In genomic region chr9:120711354-120711753, GRCh38 we compare ENCODE assay signal across 9 cellular contexts. TPM values are rescaled to one million over a fixed set of nuclear protein-coding genes. Genes with fewer than 3 reads are reported as not detected.
A peak's percentile ranks its signal among the peaks of the same experiment; 100 is the strongest.
DNase-seq lines count a peak whose midpoint lies in the region; ATAC-seq and TF ChIP-seq lines count a peak whose summit lies in the region.
"Had no signal": no experiment of that assay in that cellular context is flagged by ENCODE, and none has a peak within 500 bp of the region (broad histone marks: within the 10 kb centered on the region; RNA-seq: fewer than 3 reads in every experiment).

No MANE protein-coding gene starts in this region.

- POLR2A ChIA-PET in CD8-positive, alpha-beta memory T cell (lab: Charles Lee): no interaction called here

- H3K9ac ChIP-seq in neural progenitor cell: no peak overlapping the region

- no peak for ATAC-seq in stimulated activated naive B cell treated with anti-CD40 and anti-IgM and Interleukin-4, amounts not matched to agents 10 μg/mL and 1 μg/mL and 100 μg/mL, for 72 hours (replicated peaks)

- H3K36me3 Mint-ChIP-seq in CD8-positive, alpha-beta memory T cell: peaks cover 0 to 5% (median 0%) of the 10 kb centered on the region in 3 donors
- H3K36me3 Mint-ChIP-seq in neural progenitor cell: peaks cover 1% of the 10 kb centered on the region
- H3K36me3 Mint-ChIP-seq in stimulated activated naive B cell treated with anti-CD40 and anti-IgM and Interleukin-4, amounts not matched to agents 10 μg/mL and 1 μg/mL and 100 μg/mL, for 72 hours: no peaks in the 10 kb centered on the region

- H3F3A ChIP-seq in neural progenitor cell (ENCODE audit: low read depth): peaks cover 16% of the 10 kb centered on the region

- no peaks in the 10 kb centered on the region for H3K27me3 Mint-ChIP-seq in CD8-positive, alpha-beta memory T cell
- H3K27me3 Mint-ChIP-seq in neural progenitor cell (ENCODE audit: insufficient read depth, low read depth): peaks cover 4% of the 10 kb centered on the region
- no peaks in the 10 kb centered on the region for H3K27me3 Mint-ChIP-seq in stimulated activated naive B cell treated with anti-CD40 and anti-IgM and Interleukin-4, amounts not matched to agents 10 μg/mL and 1 μg/mL and 100 μg/mL, for 72 hours

- peaks cover 21% of the 10 kb centered on the region for H3K79me2 ChIP-seq in neural progenitor cell (ENCODE audit: low read depth)

- peak overlapping the region; percentile 41 to 86 (median 81) for H3K27ac Mint-ChIP-seq in CD8-positive, alpha-beta memory T cell
- no peak overlapping the region for H3K27ac Mint-ChIP-seq in neural progenitor cell
- H3K27ac Mint-ChIP-seq in stimulated activated naive B cell treated with anti-CD40 and anti-IgM and Interleukin-4, amounts not matched to agents 10 μg/mL and 1 μg/mL and 100 μg/mL, for 72 hours: no peak overlapping the region

- H3K27me3 ChIP-seq in CD8-positive, alpha-beta memory T cell (ENCODE audit: insufficient read depth, low read length, poor library complexity, severe bottlenecking): no peaks in the 10 kb centered on the region
- peaks cover 17% of the 10 kb centered on the region for H3K27me3 ChIP-seq in neural progenitor cell

- CTCF ChIA-PET in CD8-positive, alpha-beta memory T cell (lab: Charles Lee): interaction anchor here (1.4 kb wide), 1 partner anchor 92 kb away, joined by 9 read pairs; no protein-coding TSS in a partner anchor

- no peaks in the 10 kb centered on the region for H3K9me3 Mint-ChIP-seq in CD8-positive, alpha-beta memory T cell
- no peaks in the 10 kb centered on the region for H3K9me3 Mint-ChIP-seq in neural progenitor cell
- H3K9me3 Mint-ChIP-seq in stimulated activated naive B cell treated with anti-CD40 and anti-IgM and Interleukin-4, amounts not matched to agents 10 μg/mL and 1 μg/mL and 100 μg/mL, for 72 hours: no peaks in the 10 kb centered on the region

- no peak for TF ChIP-seq CTCF in coronary artery (IDR thresholded peaks at IDR 0.05)
- TF ChIP-seq CTCF in neural progenitor cell (IDR thresholded peaks at IDR 0.05): no peak

- H3K36me3 ChIP-seq in CD8-positive, alpha-beta memory T cell (ENCODE audit: insufficient read depth, low read length): no peaks in the 10 kb centered on the region
- no peaks in the 10 kb centered on the region for H3K36me3 ChIP-seq in neural progenitor cell

- DNase-seq in CD8-positive, alpha-beta memory T cell: no peak
- DNase-seq in M059J (ENCODE audit: low read depth): peak; percentile 40
- no peak for DNase-seq in coronary artery (ENCODE audit: low spot score)
- no peak for DNase-seq in neural progenitor cell (ENCODE audit: low spot score)
- no peak for DNase-seq in posterior cingulate gyrus
- DNase-seq in stimulated activated naive B cell treated with anti-CD40 and anti-IgM and Interleukin-4, amounts not matched to agents 10 μg/mL and 1 μg/mL and 100 μg/mL, for 72 hours: no peak
- no peak for DNase-seq in central memory CD4-positive, alpha-beta T cell
- no peak for DNase-seq in GM03348 (ENCODE audit: low spot score)
- DNase-seq: activated CD8-positive, alpha-beta memory T cell treated with anti-CD3 and anti-CD28 coated beads for 24 hours had no signal

- H3K9me3 ChIP-seq in CD8-positive, alpha-beta memory T cell (ENCODE audit: low read length): no peaks in the 10 kb centered on the region
- no peaks in the 10 kb centered on the region for H3K9me3 ChIP-seq in neural progenitor cell (ENCODE audit: low read depth)

- no peak overlapping the region for H3K4me2 ChIP-seq in neural progenitor cell

- H3K4me3 ChIP-seq in CD8-positive, alpha-beta memory T cell (ENCODE audit: low read length): no peak overlapping the region
- H3K4me3 ChIP-seq in coronary artery (peak overlapping the region; percentile 83), neural progenitor cell (no peak overlapping the region)

- H3K4me3 Mint-ChIP-seq in CD8-positive, alpha-beta memory T cell: peak overlapping the region in 6 of 7 donors; percentile 1 to 95 (median 88)
- peak overlapping the region; percentile 94 for H3K4me3 Mint-ChIP-seq in neural progenitor cell
- no peak overlapping the region for H3K4me3 Mint-ChIP-seq in stimulated activated naive B cell treated with anti-CD40 and anti-IgM and Interleukin-4, amounts not matched to agents 10 μg/mL and 1 μg/mL and 100 μg/mL, for 72 hours

- peaks cover 38% of the 10 kb centered on the region for H3K4me1 ChIP-seq in CD8-positive, alpha-beta memory T cell (ENCODE audit: insufficient read depth, low read length)
- peaks cover 25% of the 10 kb centered on the region for H3K4me1 ChIP-seq in neural progenitor cell

- H3K27ac ChIP-seq in CD8-positive, alpha-beta memory T cell (ENCODE audit: low read depth, low read length): no peak overlapping the region
- H3K27ac ChIP-seq in coronary artery (peak overlapping the region; percentile 66 to 86), neural progenitor cell (no peak overlapping the region)

- H4K20me1 ChIP-seq in neural progenitor cell (ENCODE audit: low read depth): peaks cover 4% of the 10 kb centered on the region

- peaks cover 33 to 62% (median 41%) of the 10 kb centered on the region in 3 donors for H3K4me1 Mint-ChIP-seq in CD8-positive, alpha-beta memory T cell
- H3K4me1 Mint-ChIP-seq in neural progenitor cell: peaks cover 44% of the 10 kb centered on the region
- peaks cover 27 to 30% of the 10 kb centered on the region in 2 donors for H3K4me1 Mint-ChIP-seq in stimulated activated naive B cell treated with anti-CD40 and anti-IgM and Interleukin-4, amounts not matched to agents 10 μg/mL and 1 μg/mL and 100 μg/mL, for 72 hours

- no peak overlapping the region for H2AFZ ChIP-seq in neural progenitor cell (replicated peaks)

- intact Hi-C loops in posterior cingulate gyrus (cut with DNase I): no loop called here

RNA-seq across cellular contexts. Expression of gene MEGF9, which starts 2.9 kb away (rescaled TPM):
- 1 to 10 TPM; 6.9 to 7.0 TPM for total RNA-seq in CD8-positive, alpha-beta memory T cell
- 3.9 TPM for polyA plus RNA-seq in CD8-positive, alpha-beta memory T cell
- total RNA-seq in M059J (2014; rRNA removed; shearing (Covaris generic)): 6.4 and 15.0 TPM in 2 replicates
- 5.0 and 6.2 TPM in 2 replicates for total RNA-seq in neural progenitor cell (ENCODE audit: low replicate concordance)

Comparison
In these comparisons a context has a peak if more than half of its experiments do, and no peak if none do; other contexts are left out.
1. H3K27ac ChIP-seq: peak in coronary artery (2 of 2); none in CD8-positive, alpha-beta memory T cell (single experiment) and neural progenitor cell (single experiment).
2. H3K27ac Mint-ChIP-seq: peak in CD8-positive, alpha-beta memory T cell (8 of 8); none in neural progenitor cell (single experiment) and stimulated activated naive B cell treated with anti-CD40 and anti-IgM and Interleukin-4, amounts not matched to agents 10 μg/mL and 1 μg/mL and 100 μg/mL, for 72 hours (single experiment).
3. H3K4me3 Mint-ChIP-seq: peak in CD8-positive, alpha-beta memory T cell (6 of 7) and neural progenitor cell (single experiment); none in stimulated activated naive B cell treated with anti-CD40 and anti-IgM and Interleukin-4, amounts not matched to agents 10 μg/mL and 1 μg/mL and 100 μg/mL, for 72 hours (0 of 2).